18 cellular contexts compared by ENCODE assay signal in the genomic region with DNA sequence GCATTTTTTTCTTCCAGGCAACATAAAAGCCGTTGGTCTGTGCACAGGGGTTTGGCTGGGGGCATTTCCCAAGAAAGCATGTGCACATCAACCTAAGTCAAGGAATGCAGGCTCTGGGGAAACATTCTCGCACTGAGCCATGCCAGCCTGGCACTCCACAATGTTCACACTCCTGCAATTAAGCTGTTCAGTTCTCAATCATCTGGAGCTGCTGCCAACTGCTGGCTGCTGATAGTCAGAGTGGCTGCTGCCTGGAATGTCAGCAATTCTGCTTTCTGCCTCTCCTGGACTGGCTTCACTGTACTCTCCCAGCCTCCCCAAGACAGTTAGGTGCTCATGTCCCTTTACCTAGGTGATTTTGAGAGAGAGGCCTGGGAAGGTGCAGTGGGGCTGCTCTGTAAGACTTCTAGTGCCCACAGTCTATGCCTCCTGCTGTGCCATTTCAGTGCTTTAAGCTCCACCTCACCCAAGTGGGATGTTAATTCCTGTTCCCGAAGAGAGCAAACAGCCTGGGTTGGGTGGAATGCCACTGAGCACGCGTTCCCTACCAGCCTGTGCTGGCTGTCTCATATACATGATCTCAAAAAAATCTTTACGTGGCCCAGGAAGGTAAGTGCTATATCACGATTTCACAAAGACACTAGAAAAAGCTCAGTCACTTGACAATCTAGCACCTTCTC.
DNase-seq lines count a peak whose midpoint lies in the region; ATAC-seq and TF ChIP-seq lines count a peak whose summit lies in the region.
"Had no signal": no experiment of that assay in that cellular context is flagged by ENCODE, and none has a peak within 500 bp of the region (broad histone marks: within the 10 kb centered on the region; RNA-seq: fewer than 3 reads in every experiment).

No MANE protein-coding gene starts in this region.

- no peak overlapping the region for H3K4me3 Mint-ChIP-seq in endodermal cell
- H3K4me3 Mint-ChIP-seq in stimulated activated memory B cell treated with anti-CD40 and anti-IgM and Interleukin-4, amounts not matched to agents 10 μg/mL and 1 μg/mL and 100 μg/mL, for 72 hours = no peak overlapping the region
- no peak overlapping the region for H3K4me3 Mint-ChIP-seq in natural killer cell treated with Interleukin-12 subunit alpha and Interleukin-12 subunit beta and Interleukin-15 and Interleukin-18, amount 100 ng/mL, for 72 hours
- H3K4me3 Mint-ChIP-seq: activated B cell treated with CpG ODN at 0.5 μM for 24 hours; activated naive CD8-positive, alpha-beta T cell treated with anti-CD3 and anti-CD28 coated beads, Interleukin-2, amount 10 ng/mL, durations not matched to agents 7 days and 5 days; H9; neural crest cell had no signal

- intact Hi-C loops in posterior vena cava (cut with DNase I) = no loop called here

- TF ChIP-seq CTCF in endodermal cell (conservative IDR thresholded peaks at IDR 0.05) = no peak
- no peak for TF ChIP-seq CTCF in lung (IDR thresholded peaks at IDR 0.05; ENCODE audit: control extremely low read depth, extremely low read depth)

- no peak overlapping the region for H3K27ac Mint-ChIP-seq in endodermal cell
- H3K27ac Mint-ChIP-seq in stimulated activated memory B cell treated with anti-CD40 and anti-IgM and Interleukin-4, amounts not matched to agents 10 μg/mL and 1 μg/mL and 100 μg/mL, for 72 hours = no peak overlapping the region
- no peak overlapping the region for H3K27ac Mint-ChIP-seq in natural killer cell treated with Interleukin-12 subunit alpha and Interleukin-12 subunit beta and Interleukin-15 and Interleukin-18, amount 100 ng/mL, for 72 hours
- H3K27ac Mint-ChIP-seq: activated B cell treated with CpG ODN at 0.5 μM for 24 hours; activated naive CD8-positive, alpha-beta T cell treated with anti-CD3 and anti-CD28 coated beads, Interleukin-2, amount 10 ng/mL, durations not matched to agents 7 days and 5 days; H9 had no signal

- H3K4me3 ChIP-seq in MG63 (no peak overlapping the region), endodermal cell (ENCODE audit: low read length) (no peak overlapping the region), lung (no peak overlapping the region)
- H3K4me3 ChIP-seq: SK-N-MC had no signal

- DNase-seq in MG63 = peak; percentile 81
- peak; percentile 53 for DNase-seq in endodermal cell
- DNase-seq in lung (ENCODE audit: low spot score) = peak; percentile 39
- DNase-seq in NCI-H2196 treated with DMSO at 0.1 percent for 48 hours (lab: John Stamatoyannopoulos, UW; ENCODE audit: unreplicated experiment) = no peak
- no peak for DNase-seq in epidermal melanocyte (ENCODE audit: insufficient read length, low spot score)
- DNase-seq in posterior vena cava (ENCODE audit: low spot score) = no peak
- no peak for DNase-seq in natural killer cell treated with Interleukin-12 subunit alpha and Interleukin-12 subunit beta and Interleukin-15 and Interleukin-18, amount 100 ng/mL, for 72 hours (ENCODE audit: low spot score)
- DNase-seq: activated B cell treated with CpG ODN at 0.5 μM for 24 hours; activated CD8-positive, alpha-beta memory T cell treated with anti-CD3 and anti-CD28 coated beads, Interleukin-2, amount 50 U/mL, for 4 hours; activated naive CD8-positive, alpha-beta T cell treated with anti-CD3 and anti-CD28 coated beads, Interleukin-2, amount 10 ng/mL, durations not matched to agents 7 days and 5 days; cortex of kidney; H9; NCI-H2081 had no signal

- H3K27me3 ChIP-seq in MG63 = no peaks in the 10 kb centered on the region
- peaks cover 94% of the 10 kb centered on the region for H3K27me3 ChIP-seq in endodermal cell (ENCODE audit: control insufficient read depth, insufficient read depth, low read length, poor library complexity, severe bottlenecking)
- H3K27me3 ChIP-seq in lung (ENCODE audit: control insufficient read depth, insufficient read depth) = no peaks in the 10 kb centered on the region

- WGBS in endodermal cell (ENCODE audit: insufficient coverage in 1 of 2, insufficient read length in 1 of 2), 2 experiments = 88% methylated on average over 7 of the region's 7 CpGs
- WGBS in lung, 2 donors = 57 to 76% methylated on average over 7 of the region's 7 CpGs

- H3K9ac ChIP-seq in endodermal cell (ENCODE audit: extremely low read depth, low read length, poor library complexity, severe bottlenecking) = no peak overlapping the region

- no peaks in the 10 kb centered on the region for H3K36me3 Mint-ChIP-seq in endodermal cell (ENCODE audit: low read depth)
- H3K36me3 Mint-ChIP-seq in stimulated activated memory B cell treated with anti-CD40 and anti-IgM and Interleukin-4, amounts not matched to agents 10 μg/mL and 1 μg/mL and 100 μg/mL, for 72 hours = no peaks in the 10 kb centered on the region
- H3K36me3 Mint-ChIP-seq in natural killer cell treated with Interleukin-12 subunit alpha and Interleukin-12 subunit beta and Interleukin-15 and Interleukin-18, amount 100 ng/mL, for 72 hours = no peaks in the 10 kb centered on the region
- H3K36me3 Mint-ChIP-seq: activated naive CD8-positive, alpha-beta T cell treated with anti-CD3 and anti-CD28 coated beads, Interleukin-2, amount 10 ng/mL, durations not matched to agents 7 days and 5 days had no signal

- peaks cover 96% of the 10 kb centered on the region for H3K27me3 Mint-ChIP-seq in endodermal cell (ENCODE audit: insufficient read depth)
- H3K27me3 Mint-ChIP-seq in stimulated activated memory B cell treated with anti-CD40 and anti-IgM and Interleukin-4, amounts not matched to agents 10 μg/mL and 1 μg/mL and 100 μg/mL, for 72 hours = no peaks in the 10 kb centered on the region
- H3K27me3 Mint-ChIP-seq in natural killer cell treated with Interleukin-12 subunit alpha and Interleukin-12 subunit beta and Interleukin-15 and Interleukin-18, amount 100 ng/mL, for 72 hours = no peaks in the 10 kb centered on the region
- H3K27me3 Mint-ChIP-seq: activated naive CD8-positive, alpha-beta T cell treated with anti-CD3 and anti-CD28 coated beads, Interleukin-2, amount 10 ng/mL, durations not matched to agents 7 days and 5 days had no signal

- H3K27ac ChIP-seq in endodermal cell (ENCODE audit: low read depth, low read length) = no peak overlapping the region
- H3K27ac ChIP-seq in lung (ENCODE audit: low read depth in 1 of 2, low read length in 1 of 2) = no peak overlapping the region
- H3K27ac ChIP-seq: C4-2B, HL-60, SK-N-MC had no signal

- H3K9me3 ChIP-seq in MG63 (no peaks in the 10 kb centered on the region), endodermal cell (ENCODE audit: control insufficient read depth, low read length) (peaks cover 8% of the 10 kb centered on the region), lung (ENCODE audit: control insufficient read depth in 2 of 2, insufficient read depth in 1 of 2, low read length in 1 of 2) (no peaks in the 10 kb centered on the region)

- peaks cover 10% of the 10 kb centered on the region for H3K4me1 Mint-ChIP-seq in endodermal cell
- H3K4me1 Mint-ChIP-seq in stimulated activated memory B cell treated with anti-CD40 and anti-IgM and Interleukin-4, amounts not matched to agents 10 μg/mL and 1 μg/mL and 100 μg/mL, for 72 hours = no peaks in the 10 kb centered on the region
- no peaks in the 10 kb centered on the region for H3K4me1 Mint-ChIP-seq in natural killer cell treated with Interleukin-12 subunit alpha and Interleukin-12 subunit beta and Interleukin-15 and Interleukin-18, amount 100 ng/mL, for 72 hours (ENCODE audit: low read depth in 2 of 2)
- H3K4me1 Mint-ChIP-seq: activated B cell treated with CpG ODN at 0.5 μM for 24 hours; activated naive CD8-positive, alpha-beta T cell treated with anti-CD3 and anti-CD28 coated beads, Interleukin-2, amount 10 ng/mL, durations not matched to agents 7 days and 5 days had no signal

- no peaks in the 10 kb centered on the region for H3K9me3 Mint-ChIP-seq in endodermal cell
- no peaks in the 10 kb centered on the region for H3K9me3 Mint-ChIP-seq in stimulated activated memory B cell treated with anti-CD40 and anti-IgM and Interleukin-4, amounts not matched to agents 10 μg/mL and 1 μg/mL and 100 μg/mL, for 72 hours
- H3K9me3 Mint-ChIP-seq in natural killer cell treated with Interleukin-12 subunit alpha and Interleukin-12 subunit beta and Interleukin-15 and Interleukin-18, amount 100 ng/mL, for 72 hours = peaks cover 11% of the 10 kb centered on the region
- H3K9me3 Mint-ChIP-seq: activated B cell treated with CpG ODN at 0.5 μM for 24 hours; activated naive CD8-positive, alpha-beta T cell treated with anti-CD3 and anti-CD28 coated beads, Interleukin-2, amount 10 ng/mL, durations not matched to agents 7 days and 5 days; H9; neural crest cell had no signal

- peak; percentile 48 for ATAC-seq in lung (ENCODE audit: insufficient read depth, low FRiP score)
- ATAC-seq in stimulated activated memory B cell treated with anti-CD40 and anti-IgM and Interleukin-4, amounts not matched to agents 10 μg/mL and 1 μg/mL and 100 μg/mL, for 72 hours = peak; percentile 22
- no peak for ATAC-seq in natural killer cell treated with Interleukin-12 subunit alpha and Interleukin-12 subunit beta and Interleukin-15 and Interleukin-18, amount 100 ng/mL, for 72 hours

- H3K36me3 ChIP-seq in MG63 (no peaks in the 10 kb centered on the region), endodermal cell (ENCODE audit: control insufficient read depth, insufficient read depth, low read length) (no peaks in the 10 kb centered on the region), lung (ENCODE audit: control insufficient read depth in 2 of 2, insufficient read depth in 2 of 2, low read length in 2 of 2) (no peaks in the 10 kb centered on the region)

- H3K4me1 ChIP-seq in endodermal cell (ENCODE audit: control insufficient read depth, insufficient read depth, low read length) = no peaks in the 10 kb centered on the region
- H3K4me1 ChIP-seq in lung (ENCODE audit: control insufficient read depth in 2 of 2, insufficient read depth in 2 of 2, low read length in 2 of 2) = peaks cover 0 to 7% of the 10 kb centered on the region in 2 donors

Comparison
In these comparisons a context has a peak if more than half of its experiments do, and no peak if none do; other contexts are left out.
1. DNase-seq: peak in MG63 (single experiment), endodermal cell (single experiment) and lung (single experiment); none in NCI-H2196 treated with DMSO at 0.1 percent for 48 hours (single experiment), epidermal melanocyte (single experiment), posterior vena cava (single experiment) and natural killer cell treated with Interleukin-12 subunit alpha and Interleukin-12 subunit beta and Interleukin-15 and Interleukin-18, amount 100 ng/mL, for 72 hours (single experiment).
2. ATAC-seq: peak in lung (single experiment) and stimulated activated memory B cell treated with anti-CD40 and anti-IgM and Interleukin-4, amounts not matched to agents 10 μg/mL and 1 μg/mL and 100 μg/mL, for 72 hours (single experiment); none in natural killer cell treated with Interleukin-12 subunit alpha and Interleukin-12 subunit beta and Interleukin-15 and Interleukin-18, amount 100 ng/mL, for 72 hours (0 of 2).